22 cellular contexts compared by ENCODE assay signal in the genomic region with DNA sequence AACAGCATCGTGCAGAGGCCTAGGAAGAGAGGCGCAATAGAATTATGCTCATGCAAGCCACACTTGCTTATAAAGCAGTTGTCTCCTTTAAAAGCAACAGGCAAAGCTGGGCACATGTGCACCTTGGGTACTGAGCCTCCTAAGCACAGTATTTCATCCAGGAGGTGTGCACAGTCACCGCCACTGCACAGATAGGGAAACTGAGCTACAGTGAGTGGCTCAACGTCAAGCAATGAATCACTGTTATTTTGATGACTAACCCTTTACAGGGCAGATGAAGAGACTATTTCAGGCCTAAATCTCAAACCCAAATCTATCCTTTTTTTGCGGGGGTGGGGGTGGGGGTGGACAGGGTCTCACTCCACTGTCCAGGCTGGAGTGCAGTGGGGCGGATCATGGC. TPM values are rescaled to one million over a fixed set of nuclear protein-coding genes. Genes with fewer than 3 reads are reported as not detected.
A peak's percentile ranks its signal among the peaks of the same experiment; 100 is the strongest.
DNase-seq lines count a peak whose midpoint lies in the region; ATAC-seq, FAIRE-seq and TF ChIP-seq lines count a peak whose summit lies in the region.
"Had no signal": no experiment of that assay in that cellular context is flagged by ENCODE, and none has a peak within 500 bp of the region (broad histone marks: within the 10 kb centered on the region; RNA-seq: fewer than 3 reads in every experiment).

No MANE protein-coding gene starts in this region.

- DNase-seq in GM12892 (ENCODE audit: insufficient read length) (no peak), RCC 7860 (ENCODE audit: low spot score) (peak; percentile 5), bronchial epithelial cell (ENCODE audit: low read depth) (peak; percentile 47), iris pigment epithelial cell (ENCODE audit: low read depth) (peak; percentile 10), ascending aorta (ENCODE audit: low spot score in 2 of 2) (no peak)
- no peak for DNase-seq in activated T-cell treated with anti-CD3 and anti-CD28 coated beads, Interleukin-2, amount 50 U/mL, for 24 hours
- DNase-seq: Calu3; CD8-positive, alpha-beta memory T cell; DMS153; GDM1; NCI-H1105; NCI-H146; NCI-H2029 treated with DMSO at 0.1 percent for 48 hours; NCI-H524; NCI-H82; Peyer's patch; Right ventricle myocardium superior had no signal

- TF ChIP-seq CTCF in bronchial epithelial cell (IDR thresholded peaks at IDR 0.05; ENCODE audit: insufficient read depth, low read length, severe bottlenecking) (no peak), ascending aorta (IDR thresholded peaks at IDR 0.05) (no peak)

- H3K4me1 ChIP-seq in ascending aorta = no peaks in the 10 kb centered on the region
- H3K4me1 ChIP-seq: Peyer's patch had no signal

- H3K36me3 ChIP-seq in bronchial epithelial cell (ENCODE audit: control insufficient read depth, insufficient read depth, low read length) (peaks cover 11% of the 10 kb centered on the region), ascending aorta (peaks cover 48 to 66% of the 10 kb centered on the region in 2 donors)

- H3K27me3 ChIP-seq in bronchial epithelial cell (ENCODE audit: control insufficient read depth, insufficient read depth, low read length) (no peaks in the 10 kb centered on the region), ascending aorta (no peaks in the 10 kb centered on the region)
- H3K27me3 ChIP-seq: Peyer's patch had no signal

- intact Hi-C loops in ascending aorta (cut with DNase I) = no loop called here

- ATAC-seq in HG02938 (IDR thresholded peaks at IDR 0.05; ENCODE audit: unreplicated experiment) = no peak

- H3K4me3 ChIP-seq in bronchial epithelial cell (ENCODE audit: low read depth, low read length) (no peak overlapping the region), ascending aorta (no peak overlapping the region)
- H3K4me3 ChIP-seq: Peyer's patch had no signal

- FAIRE-seq in GM12892 (lab: Jason Lieb, UNC) (peak; percentile 21), RCC 7860 (lab: Jason Lieb, UNC) (no peak), bronchial epithelial cell (lab: Jason Lieb, UNC) (no peak)
- FAIRE-seq: A204.1, H54 had no signal

- H3K4me1 Mint-ChIP-seq in activated T-cell treated with anti-CD3 and anti-CD28 coated beads, Interleukin-2, amount 50 U/mL, for 24 hours (ENCODE audit: low read depth) = peaks cover 18% of the 10 kb centered on the region

- H3K9me3 Mint-ChIP-seq in activated T-cell treated with anti-CD3 and anti-CD28 coated beads, Interleukin-2, amount 50 U/mL, for 24 hours = peaks cover 20% of the 10 kb centered on the region

- no peak overlapping the region for H3K27ac Mint-ChIP-seq in activated T-cell treated with anti-CD3 and anti-CD28 coated beads, Interleukin-2, amount 50 U/mL, for 24 hours

- H3K36me3 Mint-ChIP-seq in activated T-cell treated with anti-CD3 and anti-CD28 coated beads, Interleukin-2, amount 50 U/mL, for 24 hours (ENCODE audit: low read depth) = peaks cover 100% of the 10 kb centered on the region

- no peak overlapping the region for H3K4me3 Mint-ChIP-seq in activated T-cell treated with anti-CD3 and anti-CD28 coated beads, Interleukin-2, amount 50 U/mL, for 24 hours
- H3K4me3 Mint-ChIP-seq: CD8-positive, alpha-beta memory T cell had no signal

- H3K27ac ChIP-seq in ascending aorta = no peak overlapping the region
- H3K27ac ChIP-seq: C4-2B, HL-60, Peyer's patch had no signal

- TF ChIP-seq POLR2A in GM12892 (IDR thresholded peaks at IDR 0.05; ENCODE audit: low read depth, low read length) = no peak

- H3K27me3 Mint-ChIP-seq in activated T-cell treated with anti-CD3 and anti-CD28 coated beads, Interleukin-2, amount 50 U/mL, for 24 hours = peaks cover 16% of the 10 kb centered on the region

- peaks cover 12 to 16% of the 10 kb centered on the region in 2 donors for H3K9me3 ChIP-seq in ascending aorta

RNA-seq across cellular contexts. Expression of a gene that starts 42.3 kb away (rescaled TPM):
- 9.0 TPM for polyA plus RNA-seq in GM12892 (2012; ENCODE audit: missing spikeins)
- total RNA-seq in bronchial epithelial cell = 6.1 and 10.4 TPM in 2 replicates
- 26.7 TPM for total RNA-seq in ascending aorta

Comparison
In these comparisons a context has a peak if more than half of its experiments do, and no peak if none do; other contexts are left out.
1. DNase-seq: peak in RCC 7860 (single experiment), bronchial epithelial cell (single experiment) and iris pigment epithelial cell (single experiment); none in GM12892 (single experiment), ascending aorta (0 of 2) and activated T-cell treated with anti-CD3 and anti-CD28 coated beads, Interleukin-2, amount 50 U/mL, for 24 hours (single experiment).